Comparison of ENCODE assay signal across 8 cellular contexts in genomic region chr2:87634971-87635650, GRCh38.
DNase-seq lines count a peak whose midpoint lies in the region; ATAC-seq and TF ChIP-seq lines count a peak whose summit lies in the region.
"Not testable (repeated sequence)": the region's sequence is repeated elsewhere in the genome, so short reads cannot be mapped to it uniquely, and the experiment has no call there.

No MANE protein-coding gene starts in this region.

- peak; percentile 1 for DNase-seq in GM13977 (ENCODE audit: low spot score)
- not testable (repeated sequence) for DNase-seq in PC-3; activated CD4-positive, alpha-beta memory T cell treated with anti-CD3 and anti-CD28 coated beads for 36 hours; activated naive CD4-positive, alpha-beta T cell treated with anti-CD3 and anti-CD28 coated beads, Interleukin-2, amount 10 ng/mL, durations not matched to agents 7 days and 5 days; central memory CD8-positive, alpha-beta T cell (ENCODE audit: low spot score in 2 of 2); osteocyte (ENCODE audit: extremely low spot score, unreplicated experiment); upper lobe of right lung
- peak; percentile 26 for DNase-seq in iPS-NIHi11 (ENCODE audit: low spot score)

- ATAC-seq in PC-3 (peak; percentile 33; the same call in 1 of the 2 replicates), upper lobe of right lung (peak; percentile 17)
- peak; percentile 54 for ATAC-seq in central memory CD8-positive, alpha-beta T cell (replicated peaks; ENCODE audit: extremely low read depth, poor library complexity, severe bottlenecking)

- H3K9ac ChIP-seq in PC-3 (ENCODE audit: low read length), result not testable (repeated sequence)

- intact Hi-C loops in PC-3 (cut with micrococcal nuclease); activated CD4-positive, alpha-beta memory T cell treated with anti-CD3 and anti-CD28 coated beads for 36 hours (cut with micrococcal nuclease); upper lobe of right lung (cut with DNase I): not testable (repeated sequence)

- not testable (repeated sequence) for H3K4me3 ChIP-seq in PC-3 (ENCODE audit: low read length); upper lobe of right lung

- H3K4me1 Mint-ChIP-seq in activated CD4-positive, alpha-beta memory T cell treated with anti-CD3 and anti-CD28 coated beads for 36 hours (ENCODE audit: low read depth), result peaks cover 20% of the 10 kb centered on the region
- H3K4me1 Mint-ChIP-seq in activated naive CD4-positive, alpha-beta T cell treated with anti-CD3 and anti-CD28 coated beads, Interleukin-2, amount 10 ng/mL, durations not matched to agents 7 days and 5 days, result peaks cover 16% of the 10 kb centered on the region
- H3K4me1 Mint-ChIP-seq in central memory CD8-positive, alpha-beta T cell; osteocyte (ENCODE audit: unreplicated experiment): not testable (repeated sequence)

- not testable (repeated sequence) for H3K79me2 ChIP-seq in PC-3 (ENCODE audit: low read length)

- H3K9me3 ChIP-seq in PC-3 (ENCODE audit: low read length); upper lobe of right lung: not testable (repeated sequence)

- not testable (repeated sequence) for H3K27me3 ChIP-seq in PC-3 (ENCODE audit: low read length); upper lobe of right lung

- H3K4me1 ChIP-seq in PC-3 (ENCODE audit: insufficient read depth, low read length); upper lobe of right lung: not testable (repeated sequence)

- H3F3A ChIP-seq in PC-3 (ENCODE audit: low read length, unreplicated experiment), result not testable (repeated sequence)

- H4K20me1 ChIP-seq in PC-3 (ENCODE audit: low read length), result not testable (repeated sequence)

- H3K9me2 ChIP-seq in PC-3 (replicated peaks; ENCODE audit: low read length), result not testable (repeated sequence)

- peak overlapping the region; percentile 90 for H3K27ac Mint-ChIP-seq in activated CD4-positive, alpha-beta memory T cell treated with anti-CD3 and anti-CD28 coated beads for 36 hours
- H3K27ac Mint-ChIP-seq in activated naive CD4-positive, alpha-beta T cell treated with anti-CD3 and anti-CD28 coated beads, Interleukin-2, amount 10 ng/mL, durations not matched to agents 7 days and 5 days, result peak overlapping the region; percentile 83
- not testable (repeated sequence) for H3K27ac Mint-ChIP-seq in central memory CD8-positive, alpha-beta T cell (ENCODE audit: low read depth)
- peak overlapping the region; percentile 59 for H3K27ac Mint-ChIP-seq in osteocyte (ENCODE audit: unreplicated experiment)

- POLR2A ChIA-PET in PC-3 (lab: Charles Lee; ENCODE audit: unreplicated experiment); activated CD4-positive, alpha-beta memory T cell treated with anti-CD3 and anti-CD28 coated beads for 36 hours (lab: Charles Lee): not testable (repeated sequence)

- BruUV-seq in PC-3 (replicated peaks; lab: Mats Ljungman, UMichigan), result not testable (repeated sequence)

- CTCF ChIA-PET in PC-3 (lab: Charles Lee); activated CD4-positive, alpha-beta memory T cell treated with anti-CD3 and anti-CD28 coated beads for 36 hours (lab: Charles Lee); activated naive CD4-positive, alpha-beta T cell treated with anti-CD3 and anti-CD28 coated beads, Interleukin-2, amount 10 ng/mL, durations not matched to agents 7 days and 5 days (lab: Charles Lee): not testable (repeated sequence)

- H3K4me2 ChIP-seq in PC-3 (ENCODE audit: low read length), result not testable (repeated sequence)

- not testable (repeated sequence) for H3K4me3 Mint-ChIP-seq in activated CD4-positive, alpha-beta memory T cell treated with anti-CD3 and anti-CD28 coated beads for 36 hours; activated naive CD4-positive, alpha-beta T cell treated with anti-CD3 and anti-CD28 coated beads, Interleukin-2, amount 10 ng/mL, durations not matched to agents 7 days and 5 days; central memory CD8-positive, alpha-beta T cell; osteocyte (ENCODE audit: unreplicated experiment)

- in situ Hi-C loops in GM13977 (cut with MboI; ENCODE audit: low pct_unique_long_range_greater_than_20kb, low sequenced_read_pairs, unreplicated experiment), result not testable (repeated sequence)

- not testable (repeated sequence) for H3K36me3 ChIP-seq in PC-3 (ENCODE audit: low read depth, low read length); upper lobe of right lung

- H3K9me3 Mint-ChIP-seq in activated CD4-positive, alpha-beta memory T cell treated with anti-CD3 and anti-CD28 coated beads for 36 hours; activated naive CD4-positive, alpha-beta T cell treated with anti-CD3 and anti-CD28 coated beads, Interleukin-2, amount 10 ng/mL, durations not matched to agents 7 days and 5 days; central memory CD8-positive, alpha-beta T cell; osteocyte (ENCODE audit: unreplicated experiment): not testable (repeated sequence)

- not testable (repeated sequence) for TF ChIP-seq CTCF in GM13977 (IDR thresholded peaks at IDR 0.05; ENCODE audit: extremely low read depth, insufficient read depth, missing control alignments); PC-3 (conservative IDR thresholded peaks at IDR 0.05; ENCODE audit: low read depth, low read length); osteocyte (IDR thresholded peaks at IDR 0.05); upper lobe of right lung (IDR thresholded peaks at IDR 0.05)

- H3K27me3 Mint-ChIP-seq in activated CD4-positive, alpha-beta memory T cell treated with anti-CD3 and anti-CD28 coated beads for 36 hours; activated naive CD4-positive, alpha-beta T cell treated with anti-CD3 and anti-CD28 coated beads, Interleukin-2, amount 10 ng/mL, durations not matched to agents 7 days and 5 days; central memory CD8-positive, alpha-beta T cell; osteocyte (ENCODE audit: unreplicated experiment): not testable (repeated sequence)

- H3K36me3 Mint-ChIP-seq in activated CD4-positive, alpha-beta memory T cell treated with anti-CD3 and anti-CD28 coated beads for 36 hours; activated naive CD4-positive, alpha-beta T cell treated with anti-CD3 and anti-CD28 coated beads, Interleukin-2, amount 10 ng/mL, durations not matched to agents 7 days and 5 days; central memory CD8-positive, alpha-beta T cell (ENCODE audit: insufficient read depth); osteocyte (ENCODE audit: unreplicated experiment): not testable (repeated sequence)

- H2AFZ ChIP-seq in PC-3 (ENCODE audit: low read length), result not testable (repeated sequence)

- not testable (repeated sequence) for H3K27ac ChIP-seq in PC-3 (ENCODE audit: low read length); upper lobe of right lung
